ENCODE assay signal across 1 cellular context in the genomic region with DNA sequence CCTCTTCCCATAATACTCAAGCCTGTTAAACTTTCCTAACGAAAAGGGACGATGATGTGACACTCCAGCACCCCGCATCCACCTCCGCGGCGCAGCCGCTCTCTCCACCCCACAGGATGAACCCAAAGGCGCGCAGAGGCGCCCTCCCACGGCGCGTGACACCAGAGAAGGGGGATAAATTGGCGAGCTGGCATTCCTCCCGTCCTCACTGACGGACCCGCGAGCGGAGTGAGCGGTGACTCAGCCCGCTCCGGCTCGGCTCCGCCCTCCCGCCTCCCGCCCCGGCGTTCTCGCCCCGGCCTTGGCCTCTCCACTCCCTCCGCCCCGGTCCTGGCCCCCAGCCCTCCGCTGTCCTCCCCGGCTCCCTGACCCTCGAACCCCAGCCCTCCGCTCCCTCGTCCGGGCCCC.
TF ChIP-seq lines count a peak whose summit lies in the region.

No MANE protein-coding gene starts in this region.

TF ChIP-seq in HEK293, 187 proteins besides CTCF, POLR2A, EP300 and RAD21 (continued from another document and continues in another):
- TF ChIP-seq, protein P1, sequence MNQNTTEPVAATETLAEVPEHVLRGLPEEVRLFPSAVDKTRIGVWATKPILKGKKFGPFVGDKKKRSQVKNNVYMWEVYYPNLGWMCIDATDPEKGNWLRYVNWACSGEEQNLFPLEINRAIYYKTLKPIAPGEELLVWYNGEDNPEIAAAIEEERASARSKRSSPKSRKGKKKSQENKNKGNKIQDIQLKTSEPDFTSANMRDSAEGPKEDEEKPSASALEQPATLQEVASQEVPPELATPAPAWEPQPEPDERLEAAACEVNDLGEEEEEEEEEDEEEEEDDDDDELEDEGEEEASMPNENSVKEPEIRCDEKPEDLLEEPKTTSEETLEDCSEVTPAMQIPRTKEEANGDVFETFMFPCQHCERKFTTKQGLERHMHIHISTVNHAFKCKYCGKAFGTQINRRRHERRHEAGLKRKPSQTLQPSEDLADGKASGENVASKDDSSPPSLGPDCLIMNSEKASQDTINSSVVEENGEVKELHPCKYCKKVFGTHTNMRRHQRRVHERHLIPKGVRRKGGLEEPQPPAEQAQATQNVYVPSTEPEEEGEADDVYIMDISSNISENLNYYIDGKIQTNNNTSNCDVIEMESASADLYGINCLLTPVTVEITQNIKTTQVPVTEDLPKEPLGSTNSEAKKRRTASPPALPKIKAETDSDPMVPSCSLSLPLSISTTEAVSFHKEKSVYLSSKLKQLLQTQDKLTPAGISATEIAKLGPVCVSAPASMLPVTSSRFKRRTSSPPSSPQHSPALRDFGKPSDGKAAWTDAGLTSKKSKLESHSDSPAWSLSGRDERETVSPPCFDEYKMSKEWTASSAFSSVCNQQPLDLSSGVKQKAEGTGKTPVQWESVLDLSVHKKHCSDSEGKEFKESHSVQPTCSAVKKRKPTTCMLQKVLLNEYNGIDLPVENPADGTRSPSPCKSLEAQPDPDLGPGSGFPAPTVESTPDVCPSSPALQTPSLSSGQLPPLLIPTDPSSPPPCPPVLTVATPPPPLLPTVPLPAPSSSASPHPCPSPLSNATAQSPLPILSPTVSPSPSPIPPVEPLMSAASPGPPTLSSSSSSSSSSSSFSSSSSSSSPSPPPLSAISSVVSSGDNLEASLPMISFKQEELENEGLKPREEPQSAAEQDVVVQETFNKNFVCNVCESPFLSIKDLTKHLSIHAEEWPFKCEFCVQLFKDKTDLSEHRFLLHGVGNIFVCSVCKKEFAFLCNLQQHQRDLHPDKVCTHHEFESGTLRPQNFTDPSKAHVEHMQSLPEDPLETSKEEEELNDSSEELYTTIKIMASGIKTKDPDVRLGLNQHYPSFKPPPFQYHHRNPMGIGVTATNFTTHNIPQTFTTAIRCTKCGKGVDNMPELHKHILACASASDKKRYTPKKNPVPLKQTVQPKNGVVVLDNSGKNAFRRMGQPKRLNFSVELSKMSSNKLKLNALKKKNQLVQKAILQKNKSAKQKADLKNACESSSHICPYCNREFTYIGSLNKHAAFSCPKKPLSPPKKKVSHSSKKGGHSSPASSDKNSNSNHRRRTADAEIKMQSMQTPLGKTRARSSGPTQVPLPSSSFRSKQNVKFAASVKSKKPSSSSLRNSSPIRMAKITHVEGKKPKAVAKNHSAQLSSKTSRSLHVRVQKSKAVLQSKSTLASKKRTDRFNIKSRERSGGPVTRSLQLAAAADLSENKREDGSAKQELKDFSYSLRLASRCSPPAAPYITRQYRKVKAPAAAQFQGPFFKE (tag by site-specific recombination; IDR thresholded peaks at IDR 0.05; ENCODE audit: borderline replicate concordance): no peak
- TF ChIP-seq SETDB1 (IDR thresholded peaks at IDR 0.05; ENCODE audit: insufficient read length, low read length): no peak
- TF ChIP-seq KLF9 (tag by site-specific recombination; IDR thresholded peaks at IDR 0.05; ENCODE audit: low read depth): peak; percentile 62; the same call in 1 of the 2 replicates
- TF ChIP-seq, protein P2, sequence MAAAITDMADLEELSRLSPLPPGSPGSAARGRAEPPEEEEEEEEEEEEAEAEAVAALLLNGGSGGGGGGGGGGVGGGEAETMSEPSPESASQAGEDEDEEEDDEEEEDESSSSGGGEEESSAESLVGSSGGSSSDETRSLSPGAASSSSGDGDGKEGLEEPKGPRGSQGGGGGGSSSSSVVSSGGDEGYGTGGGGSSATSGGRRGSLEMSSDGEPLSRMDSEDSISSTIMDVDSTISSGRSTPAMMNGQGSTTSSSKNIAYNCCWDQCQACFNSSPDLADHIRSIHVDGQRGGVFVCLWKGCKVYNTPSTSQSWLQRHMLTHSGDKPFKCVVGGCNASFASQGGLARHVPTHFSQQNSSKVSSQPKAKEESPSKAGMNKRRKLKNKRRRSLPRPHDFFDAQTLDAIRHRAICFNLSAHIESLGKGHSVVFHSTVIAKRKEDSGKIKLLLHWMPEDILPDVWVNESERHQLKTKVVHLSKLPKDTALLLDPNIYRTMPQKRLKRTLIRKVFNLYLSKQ (tag by site-specific recombination; IDR thresholded peaks at IDR 0.05; ENCODE audit: borderline replicate concordance): no peak
- peak; percentile 67; the same call in 1 of the 2 replicates for TF ChIP-seq ZBTB17 (tag by site-specific recombination; IDR thresholded peaks at IDR 0.05)
- TF ChIP-seq EGR2 (tag by site-specific recombination; IDR thresholded peaks at IDR 0.05; ENCODE audit: low read depth): peak; percentile 89
- no peak for TF ChIP-seq ZNF112 (tag by site-specific recombination; IDR thresholded peaks at IDR 0.05)
- TF ChIP-seq ZNF624 (tag by site-specific recombination; IDR thresholded peaks at IDR 0.05): no peak
- TF ChIP-seq YY1 (tag by site-specific recombination; IDR thresholded peaks at IDR 0.05): no peak
- no peak for TF ChIP-seq ZNF747 (tag by site-specific recombination; IDR thresholded peaks at IDR 0.05)
- TF ChIP-seq, protein P3, sequence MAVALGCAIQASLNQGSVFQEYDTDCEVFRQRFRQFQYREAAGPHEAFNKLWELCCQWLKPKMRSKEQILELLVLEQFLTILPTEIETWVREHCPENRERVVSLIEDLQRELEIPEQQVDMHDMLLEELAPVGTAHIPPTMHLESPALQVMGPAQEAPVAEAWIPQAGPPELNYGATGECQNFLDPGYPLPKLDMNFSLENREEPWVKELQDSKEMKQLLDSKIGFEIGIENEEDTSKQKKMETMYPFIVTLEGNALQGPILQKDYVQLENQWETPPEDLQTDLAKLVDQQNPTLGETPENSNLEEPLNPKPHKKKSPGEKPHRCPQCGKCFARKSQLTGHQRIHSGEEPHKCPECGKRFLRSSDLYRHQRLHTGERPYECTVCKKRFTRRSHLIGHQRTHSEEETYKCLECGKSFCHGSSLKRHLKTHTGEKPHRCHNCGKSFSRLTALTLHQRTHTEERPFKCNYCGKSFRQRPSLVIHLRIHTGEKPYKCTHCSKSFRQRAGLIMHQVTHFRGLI (tag by site-specific recombination; IDR thresholded peaks at IDR 0.05): no peak
- TF ChIP-seq, protein P4, sequence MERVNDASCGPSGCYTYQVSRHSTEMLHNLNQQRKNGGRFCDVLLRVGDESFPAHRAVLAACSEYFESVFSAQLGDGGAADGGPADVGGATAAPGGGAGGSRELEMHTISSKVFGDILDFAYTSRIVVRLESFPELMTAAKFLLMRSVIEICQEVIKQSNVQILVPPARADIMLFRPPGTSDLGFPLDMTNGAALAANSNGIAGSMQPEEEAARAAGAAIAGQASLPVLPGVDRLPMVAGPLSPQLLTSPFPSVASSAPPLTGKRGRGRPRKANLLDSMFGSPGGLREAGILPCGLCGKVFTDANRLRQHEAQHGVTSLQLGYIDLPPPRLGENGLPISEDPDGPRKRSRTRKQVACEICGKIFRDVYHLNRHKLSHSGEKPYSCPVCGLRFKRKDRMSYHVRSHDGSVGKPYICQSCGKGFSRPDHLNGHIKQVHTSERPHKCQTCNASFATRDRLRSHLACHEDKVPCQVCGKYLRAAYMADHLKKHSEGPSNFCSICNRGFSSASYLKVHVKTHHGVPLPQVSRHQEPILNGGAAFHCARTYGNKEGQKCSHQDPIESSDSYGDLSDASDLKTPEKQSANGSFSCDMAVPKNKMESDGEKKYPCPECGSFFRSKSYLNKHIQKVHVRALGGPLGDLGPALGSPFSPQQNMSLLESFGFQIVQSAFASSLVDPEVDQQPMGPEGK (tag by site-specific recombination; IDR thresholded peaks at IDR 0.05): peak; percentile 98
- TF ChIP-seq ZNF184 (tag by site-specific recombination; IDR thresholded peaks at IDR 0.05): peak; percentile 25; the same call in 1 of the 2 replicates
- TF ChIP-seq GLIS1 (tag by site-specific recombination; IDR thresholded peaks at IDR 0.05): peak; percentile 97
- TF ChIP-seq, protein P5, sequence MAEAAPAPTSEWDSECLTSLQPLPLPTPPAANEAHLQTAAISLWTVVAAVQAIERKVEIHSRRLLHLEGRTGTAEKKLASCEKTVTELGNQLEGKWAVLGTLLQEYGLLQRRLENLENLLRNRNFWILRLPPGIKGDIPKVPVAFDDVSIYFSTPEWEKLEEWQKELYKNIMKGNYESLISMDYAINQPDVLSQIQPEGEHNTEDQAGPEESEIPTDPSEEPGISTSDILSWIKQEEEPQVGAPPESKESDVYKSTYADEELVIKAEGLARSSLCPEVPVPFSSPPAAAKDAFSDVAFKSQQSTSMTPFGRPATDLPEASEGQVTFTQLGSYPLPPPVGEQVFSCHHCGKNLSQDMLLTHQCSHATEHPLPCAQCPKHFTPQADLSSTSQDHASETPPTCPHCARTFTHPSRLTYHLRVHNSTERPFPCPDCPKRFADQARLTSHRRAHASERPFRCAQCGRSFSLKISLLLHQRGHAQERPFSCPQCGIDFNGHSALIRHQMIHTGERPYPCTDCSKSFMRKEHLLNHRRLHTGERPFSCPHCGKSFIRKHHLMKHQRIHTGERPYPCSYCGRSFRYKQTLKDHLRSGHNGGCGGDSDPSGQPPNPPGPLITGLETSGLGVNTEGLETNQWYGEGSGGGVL (tag by site-specific recombination; IDR thresholded peaks at IDR 0.05): peak; percentile 62
- TF ChIP-seq SP2 (tag by site-specific recombination; IDR thresholded peaks at IDR 0.05): peak; percentile 59
- TF ChIP-seq, protein P6, sequence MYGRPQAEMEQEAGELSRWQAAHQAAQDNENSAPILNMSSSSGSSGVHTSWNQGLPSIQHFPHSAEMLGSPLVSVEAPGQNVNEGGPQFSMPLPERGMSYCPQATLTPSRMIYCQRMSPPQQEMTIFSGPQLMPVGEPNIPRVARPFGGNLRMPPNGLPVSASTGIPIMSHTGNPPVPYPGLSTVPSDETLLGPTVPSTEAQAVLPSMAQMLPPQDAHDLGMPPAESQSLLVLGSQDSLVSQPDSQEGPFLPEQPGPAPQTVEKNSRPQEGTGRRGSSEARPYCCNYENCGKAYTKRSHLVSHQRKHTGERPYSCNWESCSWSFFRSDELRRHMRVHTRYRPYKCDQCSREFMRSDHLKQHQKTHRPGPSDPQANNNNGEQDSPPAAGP (tag by site-specific recombination; IDR thresholded peaks at IDR 0.05): peak; percentile 79
- TF ChIP-seq, protein P7, sequence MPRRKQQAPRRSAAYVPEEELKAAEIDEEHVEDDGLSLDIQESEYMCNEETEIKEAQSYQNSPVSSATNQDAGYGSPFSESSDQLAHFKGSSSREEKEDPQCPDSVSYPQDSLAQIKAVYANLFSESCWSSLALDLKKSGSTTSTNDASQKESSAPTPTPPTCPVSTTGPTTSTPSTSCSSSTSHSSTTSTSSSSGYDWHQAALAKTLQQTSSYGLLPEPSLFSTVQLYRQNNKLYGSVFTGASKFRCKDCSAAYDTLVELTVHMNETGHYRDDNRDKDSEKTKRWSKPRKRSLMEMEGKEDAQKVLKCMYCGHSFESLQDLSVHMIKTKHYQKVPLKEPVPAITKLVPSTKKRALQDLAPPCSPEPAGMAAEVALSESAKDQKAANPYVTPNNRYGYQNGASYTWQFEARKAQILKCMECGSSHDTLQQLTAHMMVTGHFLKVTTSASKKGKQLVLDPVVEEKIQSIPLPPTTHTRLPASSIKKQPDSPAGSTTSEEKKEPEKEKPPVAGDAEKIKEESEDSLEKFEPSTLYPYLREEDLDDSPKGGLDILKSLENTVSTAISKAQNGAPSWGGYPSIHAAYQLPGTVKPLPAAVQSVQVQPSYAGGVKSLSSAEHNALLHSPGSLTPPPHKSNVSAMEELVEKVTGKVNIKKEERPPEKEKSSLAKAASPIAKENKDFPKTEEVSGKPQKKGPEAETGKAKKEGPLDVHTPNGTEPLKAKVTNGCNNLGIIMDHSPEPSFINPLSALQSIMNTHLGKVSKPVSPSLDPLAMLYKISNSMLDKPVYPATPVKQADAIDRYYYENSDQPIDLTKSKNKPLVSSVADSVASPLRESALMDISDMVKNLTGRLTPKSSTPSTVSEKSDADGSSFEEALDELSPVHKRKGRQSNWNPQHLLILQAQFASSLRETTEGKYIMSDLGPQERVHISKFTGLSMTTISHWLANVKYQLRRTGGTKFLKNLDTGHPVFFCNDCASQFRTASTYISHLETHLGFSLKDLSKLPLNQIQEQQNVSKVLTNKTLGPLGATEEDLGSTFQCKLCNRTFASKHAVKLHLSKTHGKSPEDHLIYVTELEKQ (tag by site-specific recombination; IDR thresholded peaks at IDR 0.05; ENCODE audit: borderline replicate concordance): 0 out of 2 replicates have a peak, but pooled peaks have one; percentile 60
- TF ChIP-seq, protein P8, sequence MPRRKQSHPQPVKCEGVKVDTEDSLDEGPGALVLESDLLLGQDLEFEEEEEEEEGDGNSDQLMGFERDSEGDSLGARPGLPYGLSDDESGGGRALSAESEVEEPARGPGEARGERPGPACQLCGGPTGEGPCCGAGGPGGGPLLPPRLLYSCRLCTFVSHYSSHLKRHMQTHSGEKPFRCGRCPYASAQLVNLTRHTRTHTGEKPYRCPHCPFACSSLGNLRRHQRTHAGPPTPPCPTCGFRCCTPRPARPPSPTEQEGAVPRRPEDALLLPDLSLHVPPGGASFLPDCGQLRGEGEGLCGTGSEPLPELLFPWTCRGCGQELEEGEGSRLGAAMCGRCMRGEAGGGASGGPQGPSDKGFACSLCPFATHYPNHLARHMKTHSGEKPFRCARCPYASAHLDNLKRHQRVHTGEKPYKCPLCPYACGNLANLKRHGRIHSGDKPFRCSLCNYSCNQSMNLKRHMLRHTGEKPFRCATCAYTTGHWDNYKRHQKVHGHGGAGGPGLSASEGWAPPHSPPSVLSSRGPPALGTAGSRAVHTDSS (tag by site-specific recombination; IDR thresholded peaks at IDR 0.05): no peak
- TF ChIP-seq, protein P9, sequence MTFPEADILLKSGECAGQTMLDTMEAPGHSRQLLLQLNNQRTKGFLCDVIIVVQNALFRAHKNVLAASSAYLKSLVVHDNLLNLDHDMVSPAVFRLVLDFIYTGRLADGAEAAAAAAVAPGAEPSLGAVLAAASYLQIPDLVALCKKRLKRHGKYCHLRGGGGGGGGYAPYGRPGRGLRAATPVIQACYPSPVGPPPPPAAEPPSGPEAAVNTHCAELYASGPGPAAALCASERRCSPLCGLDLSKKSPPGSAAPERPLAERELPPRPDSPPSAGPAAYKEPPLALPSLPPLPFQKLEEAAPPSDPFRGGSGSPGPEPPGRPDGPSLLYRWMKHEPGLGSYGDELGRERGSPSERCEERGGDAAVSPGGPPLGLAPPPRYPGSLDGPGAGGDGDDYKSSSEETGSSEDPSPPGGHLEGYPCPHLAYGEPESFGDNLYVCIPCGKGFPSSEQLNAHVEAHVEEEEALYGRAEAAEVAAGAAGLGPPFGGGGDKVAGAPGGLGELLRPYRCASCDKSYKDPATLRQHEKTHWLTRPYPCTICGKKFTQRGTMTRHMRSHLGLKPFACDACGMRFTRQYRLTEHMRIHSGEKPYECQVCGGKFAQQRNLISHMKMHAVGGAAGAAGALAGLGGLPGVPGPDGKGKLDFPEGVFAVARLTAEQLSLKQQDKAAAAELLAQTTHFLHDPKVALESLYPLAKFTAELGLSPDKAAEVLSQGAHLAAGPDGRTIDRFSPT (tag by site-specific recombination; IDR thresholded peaks at IDR 0.05): peak; percentile 94
- TF ChIP-seq ZNF768 (tag by site-specific recombination; IDR thresholded peaks at IDR 0.05): no peak
- TF ChIP-seq ZNF37A (tag by site-specific recombination; IDR thresholded peaks at IDR 0.05): 0 out of 2 replicates have a peak, but pooled peaks have one; percentile 7
- no peak for TF ChIP-seq SCRT2 (tag by site-specific recombination; IDR thresholded peaks at IDR 0.05)
- no peak for TF ChIP-seq ZNF558 (tag by site-specific recombination; IDR thresholded peaks at IDR 0.05)
- TF ChIP-seq, protein P10, sequence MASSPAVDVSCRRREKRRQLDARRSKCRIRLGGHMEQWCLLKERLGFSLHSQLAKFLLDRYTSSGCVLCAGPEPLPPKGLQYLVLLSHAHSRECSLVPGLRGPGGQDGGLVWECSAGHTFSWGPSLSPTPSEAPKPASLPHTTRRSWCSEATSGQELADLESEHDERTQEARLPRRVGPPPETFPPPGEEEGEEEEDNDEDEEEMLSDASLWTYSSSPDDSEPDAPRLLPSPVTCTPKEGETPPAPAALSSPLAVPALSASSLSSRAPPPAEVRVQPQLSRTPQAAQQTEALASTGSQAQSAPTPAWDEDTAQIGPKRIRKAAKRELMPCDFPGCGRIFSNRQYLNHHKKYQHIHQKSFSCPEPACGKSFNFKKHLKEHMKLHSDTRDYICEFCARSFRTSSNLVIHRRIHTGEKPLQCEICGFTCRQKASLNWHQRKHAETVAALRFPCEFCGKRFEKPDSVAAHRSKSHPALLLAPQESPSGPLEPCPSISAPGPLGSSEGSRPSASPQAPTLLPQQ (tag by site-specific recombination; IDR thresholded peaks at IDR 0.05): no peak
- peak; percentile 70; the same call in 1 of the 2 replicates for TF ChIP-seq ZNF24 (tag by site-specific recombination; IDR thresholded peaks at IDR 0.05)
- TF ChIP-seq ZNF423 (tag by site-specific recombination; IDR thresholded peaks at IDR 0.05): peak; percentile 87
